ENCODE assay signal across 12 cellular contexts in the genomic region with DNA sequence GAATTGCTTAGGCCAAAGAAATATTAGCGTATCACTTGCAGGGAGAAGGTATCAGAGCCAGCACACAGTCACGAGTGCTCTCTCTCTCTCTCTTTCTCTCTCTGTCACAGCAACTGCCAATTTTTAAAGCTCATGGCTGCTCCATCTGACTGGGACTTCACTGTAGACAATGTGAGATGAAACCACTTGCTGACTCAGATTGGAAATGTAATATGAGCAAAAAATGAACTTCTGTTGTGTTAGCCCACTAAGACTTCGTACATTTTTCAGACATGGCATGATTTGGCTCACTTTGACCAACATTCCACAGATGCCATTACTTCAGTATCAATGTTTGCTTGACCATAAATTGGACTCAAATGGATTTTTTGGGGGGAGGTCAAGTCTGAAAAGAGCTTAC.
DNase-seq lines count a peak whose midpoint lies in the region; ATAC-seq, FAIRE-seq and TF ChIP-seq lines count a peak whose summit lies in the region.
"Had no signal": no experiment of that assay in that cellular context is flagged by ENCODE, and none has a peak within 500 bp of the region (broad histone marks: within the 10 kb centered on the region; RNA-seq: fewer than 3 reads in every experiment).

No MANE protein-coding gene starts in this region.

- H2AK5ac ChIP-seq in mesendoderm (ENCODE audit: low read length), result no peak overlapping the region

- no peak overlapping the region for H2BK15ac ChIP-seq in mesendoderm (replicated peaks; ENCODE audit: low read depth)

- no peaks in the 10 kb centered on the region for H3K9me3 ChIP-seq in uterus

- no peaks in the 10 kb centered on the region for H3K79me1 ChIP-seq in mesendoderm (ENCODE audit: low read length)

- FAIRE-seq in GM12892 (lab: Jason Lieb, UNC), result no peak
- FAIRE-seq: colon had no signal

- no peak overlapping the region for H3K4me3 Mint-ChIP-seq in T-helper 2 cell treated with Interferon-gamma antibody and Interleukin-4, amounts not matched to agents 5 μg/mL and 100 μg/mL, for 36 hours
- H3K4me3 Mint-ChIP-seq: activated CD4-positive, alpha-beta T cell treated with anti-CD3 and anti-CD28 coated beads, Interleukin-2, amount 10 ng/mL, durations not matched to agents 7 days and 5 days had no signal

- H4K5ac ChIP-seq in mesendoderm (ENCODE audit: low read length), result no peak overlapping the region

- peak overlapping the region; percentile 26 for H3K56ac ChIP-seq in mesendoderm (ENCODE audit: low read length)

- DNase-seq in T-helper 2 cell treated with Interferon-gamma antibody and Interleukin-4, amounts not matched to agents 5 μg/mL and 100 μg/mL, for 36 hours (ENCODE audit: low spot score), result no peak
- DNase-seq in mesendoderm (no peak), GM12892 (ENCODE audit: insufficient read length) (no peak), uterus (no peak), SKM-1 (lab: John Stamatoyannopoulos, UW; ENCODE audit: unreplicated experiment) (no peak)
- DNase-seq: activated CD4-positive, alpha-beta T cell treated with anti-CD3 and anti-CD28 coated beads, Interleukin-2, amount 10 ng/mL, durations not matched to agents 7 days and 5 days; NK-92 treated with Interleukin-12 subunit alpha and Interleukin-12 subunit beta, amount 100 ng/mL, for 24 hours; stimulated activated CD4-positive, alpha-beta T cell treated with anti-CD3 and anti-CD28 coated beads, Interleukin-15, amount 100 ng/mL, for 24 hours had no signal

- H3K23ac ChIP-seq in mesendoderm (ENCODE audit: low read length), result no peak overlapping the region

- no peak for TF ChIP-seq CTCF in uterus (IDR thresholded peaks at IDR 0.05)

- H3K18ac ChIP-seq in mesendoderm (ENCODE audit: low read length), result no peak overlapping the region

- H4K8ac ChIP-seq in mesendoderm (ENCODE audit: low read depth, low read length), result no peak overlapping the region

- H3K4me1 ChIP-seq in mesendoderm (ENCODE audit: control insufficient read depth, low read depth, low read length), result peaks cover 5% of the 10 kb centered on the region
- H3K4me1 ChIP-seq in uterus, result no peaks in the 10 kb centered on the region

- no CpG with 5 or more reads among the region's 3 CpGs for WGBS in mesendoderm (ENCODE audit: extremely low coverage, insufficient coverage, low lambda C conversion rate)

- intact Hi-C loops in uterus (cut with DNase I; ENCODE audit: low total_unique reads), result no loop called here

- peak overlapping the region; percentile 29 for H2BK5ac ChIP-seq in mesendoderm (ENCODE audit: low read length)

- no peaks in the 10 kb centered on the region for H3K36me3 ChIP-seq in mesendoderm (ENCODE audit: control insufficient read depth, insufficient read depth, low read length)
- no peaks in the 10 kb centered on the region for H3K36me3 ChIP-seq in uterus

- H3K4me3 ChIP-seq in mesendoderm (ENCODE audit: low read length) (no peak overlapping the region), uterus (no peak overlapping the region)

- H3K27ac ChIP-seq in mesendoderm (ENCODE audit: low read depth, low read length) (no peak overlapping the region), uterus (no peak overlapping the region)

- H3K79me2 ChIP-seq in mesendoderm (ENCODE audit: control insufficient read depth, insufficient read depth, low read length), result no peaks in the 10 kb centered on the region

- H3K9me3 Mint-ChIP-seq in T-helper 2 cell treated with Interferon-gamma antibody and Interleukin-4, amounts not matched to agents 5 μg/mL and 100 μg/mL, for 36 hours, result peaks cover 11% of the 10 kb centered on the region
- H3K9me3 Mint-ChIP-seq: activated CD4-positive, alpha-beta T cell treated with anti-CD3 and anti-CD28 coated beads, Interleukin-2, amount 10 ng/mL, durations not matched to agents 7 days and 5 days had no signal

- no peaks in the 10 kb centered on the region for H3K36me3 Mint-ChIP-seq in T-helper 2 cell treated with Interferon-gamma antibody and Interleukin-4, amounts not matched to agents 5 μg/mL and 100 μg/mL, for 36 hours (ENCODE audit: low read depth)

- H3K4me2 ChIP-seq in mesendoderm (ENCODE audit: low read length), result no peak overlapping the region

- peak overlapping the region; percentile 8 for H3K27ac Mint-ChIP-seq in T-helper 2 cell treated with Interferon-gamma antibody and Interleukin-4, amounts not matched to agents 5 μg/mL and 100 μg/mL, for 36 hours
- H3K27ac Mint-ChIP-seq: activated CD4-positive, alpha-beta T cell treated with anti-CD3 and anti-CD28 coated beads, Interleukin-2, amount 10 ng/mL, durations not matched to agents 7 days and 5 days had no signal

- no peaks in the 10 kb centered on the region for H3K27me3 Mint-ChIP-seq in T-helper 2 cell treated with Interferon-gamma antibody and Interleukin-4, amounts not matched to agents 5 μg/mL and 100 μg/mL, for 36 hours (ENCODE audit: low read depth)
- H3K27me3 Mint-ChIP-seq: activated CD4-positive, alpha-beta T cell treated with anti-CD3 and anti-CD28 coated beads, Interleukin-2, amount 10 ng/mL, durations not matched to agents 7 days and 5 days had no signal

- H3K27me3 ChIP-seq in mesendoderm (ENCODE audit: insufficient read depth, low read length, poor library complexity), result no peaks in the 10 kb centered on the region
- H3K27me3 ChIP-seq in uterus, result no peaks in the 10 kb centered on the region

- ATAC-seq in GM18858 (IDR thresholded peaks at IDR 0.05; ENCODE audit: unreplicated experiment) (peak; percentile 65), HG02852 (IDR thresholded peaks at IDR 0.05; ENCODE audit: unreplicated experiment) (peak; percentile 75), GM21723 (IDR thresholded peaks at IDR 0.05; ENCODE audit: unreplicated experiment) (no peak)

- H3K4me1 Mint-ChIP-seq in T-helper 2 cell treated with Interferon-gamma antibody and Interleukin-4, amounts not matched to agents 5 μg/mL and 100 μg/mL, for 36 hours (ENCODE audit: low read depth), result no peaks in the 10 kb centered on the region
- H3K4me1 Mint-ChIP-seq: activated CD4-positive, alpha-beta T cell treated with anti-CD3 and anti-CD28 coated beads, Interleukin-2, amount 10 ng/mL, durations not matched to agents 7 days and 5 days had no signal

- H3K4ac ChIP-seq in mesendoderm (ENCODE audit: low read depth, low read length), result no peak overlapping the region

- H3K9ac ChIP-seq in mesendoderm (ENCODE audit: low read length), result no peak overlapping the region

- TF ChIP-seq POLR2A in GM12892 (IDR thresholded peaks at IDR 0.05; ENCODE audit: low read depth, low read length), result no peak
- TF ChIP-seq POLR2A in uterus (IDR thresholded peaks at IDR 0.05), result no peak

- no peak overlapping the region for H2BK120ac ChIP-seq in mesendoderm (ENCODE audit: low read depth, low read length)
